ENCODE assay signal across 1 cellular context in the genomic region with DNA sequence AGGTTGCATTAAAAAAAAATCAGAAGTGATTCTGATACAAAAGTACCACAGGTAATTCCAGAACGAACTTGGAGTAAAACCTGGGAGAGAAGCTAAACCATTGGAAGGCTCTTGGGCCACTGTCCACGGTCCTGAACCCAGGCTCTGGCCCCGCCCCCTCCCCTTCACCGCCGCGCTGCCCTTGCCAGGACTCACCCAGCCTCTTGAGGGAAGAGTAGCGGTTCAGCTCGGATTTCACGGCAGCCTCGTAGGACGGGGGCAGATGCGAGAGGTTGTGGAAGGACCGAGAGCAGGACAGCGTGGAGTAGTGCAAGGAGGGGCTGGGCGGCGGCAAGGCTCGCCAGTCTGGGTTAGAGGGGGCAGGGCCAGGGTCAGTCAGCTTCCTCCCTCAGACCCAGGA.
TF ChIP-seq lines count a peak whose summit lies in the region.

No MANE protein-coding gene starts in this region.

TF ChIP-seq in HepG2, 621 proteins besides CTCF, POLR2A, EP300 and RAD21 (continues in another document):
- TF ChIP-seq SSRP1 (CRISPR knock-in tag; IDR thresholded peaks at IDR 0.05) (no peak), HOXD1 (CRISPR knock-in tag; IDR thresholded peaks at IDR 0.05) (0 out of 2 replicates have a peak, but pooled peaks have one; percentile 40), TCF7L2 (IDR thresholded peaks at IDR 0.05; ENCODE audit: low read depth, low read length) (no peak), ZNF225 (CRISPR knock-in tag; IDR thresholded peaks at IDR 0.05) (peak; percentile 46; the same call in 1 of the 2 replicates), HNF4A (CRISPR knock-in tag; IDR thresholded peaks at IDR 0.05) (no peak), ZNF317 (CRISPR knock-in tag; IDR thresholded peaks at IDR 0.05) (no peak), SRSF1 (optimal IDR thresholded peaks at IDR 0.05; ENCODE audit: low read depth, low read length) (no peak), U2AF2 (IDR thresholded peaks at IDR 0.05; ENCODE audit: low read depth, low read length) (no peak), STAG1 (CRISPR knock-in tag; IDR thresholded peaks at IDR 0.05) (no peak), JUND (CRISPR knock-in tag; IDR thresholded peaks at IDR 0.05) (no peak), CBX1 (IDR thresholded peaks at IDR 0.05; ENCODE audit: low read depth) (no peak), ZBTB8A (CRISPR knock-in tag; IDR thresholded peaks at IDR 0.05; ENCODE audit: borderline replicate concordance, low read depth) (no peak), NR3C1 (CRISPR knock-in tag; IDR thresholded peaks at IDR 0.05) (no peak), ARHGAP35 (CRISPR knock-in tag; IDR thresholded peaks at IDR 0.05; ENCODE audit: borderline replicate concordance) (peak; percentile 91; the same call in 1 of the 2 replicates), LCORL (IDR thresholded peaks at IDR 0.05) (no peak), LCORL (CRISPR knock-in tag; IDR thresholded peaks at IDR 0.05) (no peak), FOXK1 (CRISPR knock-in tag; IDR thresholded peaks at IDR 0.05; ENCODE audit: borderline replicate concordance, low read depth) (no peak), HNF4G (IDR thresholded peaks at IDR 0.05; ENCODE audit: borderline replicate concordance, low read depth, low read length) (no peak), HNF4G (CRISPR knock-in tag; IDR thresholded peaks at IDR 0.05; ENCODE audit: borderline replicate concordance, low read depth) (no peak), ZFY (CRISPR knock-in tag; IDR thresholded peaks at IDR 0.05) (no peak), CCAR2 (optimal IDR thresholded peaks at IDR 0.05; ENCODE audit: low read depth, low read length) (no peak), THAP11 (CRISPR knock-in tag; IDR thresholded peaks at IDR 0.05) (peak; percentile 45; the same call in 1 of the 2 replicates), ZNF709 (CRISPR knock-in tag; IDR thresholded peaks at IDR 0.05) (peak; percentile 59; the same call in 1 of the 2 replicates), ZNF282 (IDR thresholded peaks at IDR 0.05; ENCODE audit: partially characterized antibody) (no peak), ZNF781 (CRISPR knock-in tag; IDR thresholded peaks at IDR 0.05; ENCODE audit: borderline replicate concordance, not compliant biosample characterization) (peak; percentile 75), SAP130 (CRISPR knock-in tag; IDR thresholded peaks at IDR 0.05; ENCODE audit: low read depth) (peak; percentile 70), NFYB (CRISPR knock-in tag; IDR thresholded peaks at IDR 0.05) (no peak), MED8 (CRISPR knock-in tag; IDR thresholded peaks at IDR 0.05; ENCODE audit: insufficient replicate concordance) (no peak), REXO4 (CRISPR knock-in tag; IDR thresholded peaks at IDR 0.05; ENCODE audit: borderline replicate concordance) (no peak), ZNF672 (CRISPR knock-in tag; IDR thresholded peaks at IDR 0.05) (no peak), ZFP36 (IDR thresholded peaks at IDR 0.05; ENCODE audit: borderline replicate concordance, low read depth, low read length, partially characterized antibody) (no peak), SP4 (CRISPR knock-in tag; IDR thresholded peaks at IDR 0.05) (peak; percentile 37; the same call in 1 of the 2 replicates), ZNF670 (CRISPR knock-in tag; IDR thresholded peaks at IDR 0.05; ENCODE audit: borderline replicate concordance) (no peak), ZNF326 (CRISPR knock-in tag; IDR thresholded peaks at IDR 0.05; ENCODE audit: borderline replicate concordance) (no peak), ZNF546 (CRISPR knock-in tag; conservative IDR thresholded peaks at IDR 0.05) (no peak), STAT5B (CRISPR knock-in tag; IDR thresholded peaks at IDR 0.05) (no peak), KLF11 (CRISPR knock-in tag; IDR thresholded peaks at IDR 0.05) (peak; percentile 96; the same call in 1 of the 2 replicates), CENPX (CRISPR knock-in tag; IDR thresholded peaks at IDR 0.05) (no peak), CHD4 (IDR thresholded peaks at IDR 0.05; ENCODE audit: borderline replicate concordance, low read length) (no peak)
- TF ChIP-seq, protein P1, sequence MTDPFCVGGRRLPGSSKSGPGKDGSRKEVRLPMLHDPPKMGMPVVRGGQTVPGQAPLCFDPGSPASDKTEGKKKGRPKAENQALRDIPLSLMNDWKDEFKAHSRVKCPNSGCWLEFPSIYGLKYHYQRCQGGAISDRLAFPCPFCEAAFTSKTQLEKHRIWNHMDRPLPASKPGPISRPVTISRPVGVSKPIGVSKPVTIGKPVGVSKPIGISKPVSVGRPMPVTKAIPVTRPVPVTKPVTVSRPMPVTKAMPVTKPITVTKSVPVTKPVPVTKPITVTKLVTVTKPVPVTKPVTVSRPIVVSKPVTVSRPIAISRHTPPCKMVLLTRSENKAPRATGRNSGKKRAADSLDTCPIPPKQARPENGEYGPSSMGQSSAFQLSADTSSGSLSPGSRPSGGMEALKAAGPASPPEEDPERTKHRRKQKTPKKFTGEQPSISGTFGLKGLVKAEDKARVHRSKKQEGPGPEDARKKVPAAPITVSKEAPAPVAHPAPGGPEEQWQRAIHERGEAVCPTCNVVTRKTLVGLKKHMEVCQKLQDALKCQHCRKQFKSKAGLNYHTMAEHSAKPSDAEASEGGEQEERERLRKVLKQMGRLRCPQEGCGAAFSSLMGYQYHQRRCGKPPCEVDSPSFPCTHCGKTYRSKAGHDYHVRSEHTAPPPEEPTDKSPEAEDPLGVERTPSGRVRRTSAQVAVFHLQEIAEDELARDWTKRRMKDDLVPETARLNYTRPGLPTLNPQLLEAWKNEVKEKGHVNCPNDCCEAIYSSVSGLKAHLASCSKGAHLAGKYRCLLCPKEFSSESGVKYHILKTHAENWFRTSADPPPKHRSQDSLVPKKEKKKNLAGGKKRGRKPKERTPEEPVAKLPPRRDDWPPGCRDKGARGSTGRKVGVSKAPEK (CRISPR knock-in tag; IDR thresholded peaks at IDR 0.05; ENCODE audit: borderline replicate concordance) = no peak
- TF ChIP-seq, protein P2, sequence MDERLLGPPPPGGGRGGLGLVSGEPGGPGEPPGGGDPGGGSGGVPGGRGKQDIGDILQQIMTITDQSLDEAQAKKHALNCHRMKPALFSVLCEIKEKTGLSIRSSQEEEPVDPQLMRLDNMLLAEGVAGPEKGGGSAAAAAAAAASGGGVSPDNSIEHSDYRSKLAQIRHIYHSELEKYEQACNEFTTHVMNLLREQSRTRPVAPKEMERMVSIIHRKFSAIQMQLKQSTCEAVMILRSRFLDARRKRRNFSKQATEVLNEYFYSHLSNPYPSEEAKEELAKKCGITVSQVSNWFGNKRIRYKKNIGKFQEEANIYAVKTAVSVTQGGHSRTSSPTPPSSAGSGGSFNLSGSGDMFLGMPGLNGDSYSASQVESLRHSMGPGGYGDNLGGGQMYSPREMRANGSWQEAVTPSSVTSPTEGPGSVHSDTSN (CRISPR knock-in tag; IDR thresholded peaks at IDR 0.05) = no peak
- TF ChIP-seq, protein P3, sequence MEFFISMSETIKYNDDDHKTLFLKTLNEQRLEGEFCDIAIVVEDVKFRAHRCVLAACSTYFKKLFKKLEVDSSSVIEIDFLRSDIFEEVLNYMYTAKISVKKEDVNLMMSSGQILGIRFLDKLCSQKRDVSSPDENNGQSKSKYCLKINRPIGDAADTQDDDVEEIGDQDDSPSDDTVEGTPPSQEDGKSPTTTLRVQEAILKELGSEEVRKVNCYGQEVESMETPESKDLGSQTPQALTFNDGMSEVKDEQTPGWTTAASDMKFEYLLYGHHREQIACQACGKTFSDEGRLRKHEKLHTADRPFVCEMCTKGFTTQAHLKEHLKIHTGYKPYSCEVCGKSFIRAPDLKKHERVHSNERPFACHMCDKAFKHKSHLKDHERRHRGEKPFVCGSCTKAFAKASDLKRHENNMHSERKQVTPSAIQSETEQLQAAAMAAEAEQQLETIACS (CRISPR knock-in tag; IDR thresholded peaks at IDR 0.05) = no peak
- TF ChIP-seq, protein P4, sequence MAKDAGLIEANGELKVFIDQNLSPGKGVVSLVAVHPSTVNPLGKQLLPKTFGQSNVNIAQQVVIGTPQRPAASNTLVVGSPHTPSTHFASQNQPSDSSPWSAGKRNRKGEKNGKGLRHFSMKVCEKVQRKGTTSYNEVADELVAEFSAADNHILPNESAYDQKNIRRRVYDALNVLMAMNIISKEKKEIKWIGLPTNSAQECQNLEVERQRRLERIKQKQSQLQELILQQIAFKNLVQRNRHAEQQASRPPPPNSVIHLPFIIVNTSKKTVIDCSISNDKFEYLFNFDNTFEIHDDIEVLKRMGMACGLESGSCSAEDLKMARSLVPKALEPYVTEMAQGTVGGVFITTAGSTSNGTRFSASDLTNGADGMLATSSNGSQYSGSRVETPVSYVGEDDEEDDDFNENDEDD (CRISPR knock-in tag; IDR thresholded peaks at IDR 0.05; ENCODE audit: borderline replicate concordance) = no peak
- TF ChIP-seq, protein P5, sequence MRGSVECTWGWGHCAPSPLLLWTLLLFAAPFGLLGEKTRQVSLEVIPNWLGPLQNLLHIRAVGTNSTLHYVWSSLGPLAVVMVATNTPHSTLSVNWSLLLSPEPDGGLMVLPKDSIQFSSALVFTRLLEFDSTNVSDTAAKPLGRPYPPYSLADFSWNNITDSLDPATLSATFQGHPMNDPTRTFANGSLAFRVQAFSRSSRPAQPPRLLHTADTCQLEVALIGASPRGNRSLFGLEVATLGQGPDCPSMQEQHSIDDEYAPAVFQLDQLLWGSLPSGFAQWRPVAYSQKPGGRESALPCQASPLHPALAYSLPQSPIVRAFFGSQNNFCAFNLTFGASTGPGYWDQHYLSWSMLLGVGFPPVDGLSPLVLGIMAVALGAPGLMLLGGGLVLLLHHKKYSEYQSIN (CRISPR knock-in tag; IDR thresholded peaks at IDR 0.05; ENCODE audit: borderline replicate concordance) = peak; percentile 77; the same call in 1 of the 2 replicates
- TF ChIP-seq, protein P6, sequence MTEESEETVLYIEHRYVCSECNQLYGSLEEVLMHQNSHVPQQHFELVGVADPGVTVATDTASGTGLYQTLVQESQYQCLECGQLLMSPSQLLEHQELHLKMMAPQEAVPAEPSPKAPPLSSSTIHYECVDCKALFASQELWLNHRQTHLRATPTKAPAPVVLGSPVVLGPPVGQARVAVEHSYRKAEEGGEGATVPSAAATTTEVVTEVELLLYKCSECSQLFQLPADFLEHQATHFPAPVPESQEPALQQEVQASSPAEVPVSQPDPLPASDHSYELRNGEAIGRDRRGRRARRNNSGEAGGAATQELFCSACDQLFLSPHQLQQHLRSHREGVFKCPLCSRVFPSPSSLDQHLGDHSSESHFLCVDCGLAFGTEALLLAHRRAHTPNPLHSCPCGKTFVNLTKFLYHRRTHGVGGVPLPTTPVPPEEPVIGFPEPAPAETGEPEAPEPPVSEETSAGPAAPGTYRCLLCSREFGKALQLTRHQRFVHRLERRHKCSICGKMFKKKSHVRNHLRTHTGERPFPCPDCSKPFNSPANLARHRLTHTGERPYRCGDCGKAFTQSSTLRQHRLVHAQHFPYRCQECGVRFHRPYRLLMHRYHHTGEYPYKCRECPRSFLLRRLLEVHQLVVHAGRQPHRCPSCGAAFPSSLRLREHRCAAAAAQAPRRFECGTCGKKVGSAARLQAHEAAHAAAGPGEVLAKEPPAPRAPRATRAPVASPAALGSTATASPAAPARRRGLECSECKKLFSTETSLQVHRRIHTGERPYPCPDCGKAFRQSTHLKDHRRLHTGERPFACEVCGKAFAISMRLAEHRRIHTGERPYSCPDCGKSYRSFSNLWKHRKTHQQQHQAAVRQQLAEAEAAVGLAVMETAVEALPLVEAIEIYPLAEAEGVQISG (CRISPR knock-in tag; IDR thresholded peaks at IDR 0.05) = peak; percentile 55
- TF ChIP-seq, protein P7, sequence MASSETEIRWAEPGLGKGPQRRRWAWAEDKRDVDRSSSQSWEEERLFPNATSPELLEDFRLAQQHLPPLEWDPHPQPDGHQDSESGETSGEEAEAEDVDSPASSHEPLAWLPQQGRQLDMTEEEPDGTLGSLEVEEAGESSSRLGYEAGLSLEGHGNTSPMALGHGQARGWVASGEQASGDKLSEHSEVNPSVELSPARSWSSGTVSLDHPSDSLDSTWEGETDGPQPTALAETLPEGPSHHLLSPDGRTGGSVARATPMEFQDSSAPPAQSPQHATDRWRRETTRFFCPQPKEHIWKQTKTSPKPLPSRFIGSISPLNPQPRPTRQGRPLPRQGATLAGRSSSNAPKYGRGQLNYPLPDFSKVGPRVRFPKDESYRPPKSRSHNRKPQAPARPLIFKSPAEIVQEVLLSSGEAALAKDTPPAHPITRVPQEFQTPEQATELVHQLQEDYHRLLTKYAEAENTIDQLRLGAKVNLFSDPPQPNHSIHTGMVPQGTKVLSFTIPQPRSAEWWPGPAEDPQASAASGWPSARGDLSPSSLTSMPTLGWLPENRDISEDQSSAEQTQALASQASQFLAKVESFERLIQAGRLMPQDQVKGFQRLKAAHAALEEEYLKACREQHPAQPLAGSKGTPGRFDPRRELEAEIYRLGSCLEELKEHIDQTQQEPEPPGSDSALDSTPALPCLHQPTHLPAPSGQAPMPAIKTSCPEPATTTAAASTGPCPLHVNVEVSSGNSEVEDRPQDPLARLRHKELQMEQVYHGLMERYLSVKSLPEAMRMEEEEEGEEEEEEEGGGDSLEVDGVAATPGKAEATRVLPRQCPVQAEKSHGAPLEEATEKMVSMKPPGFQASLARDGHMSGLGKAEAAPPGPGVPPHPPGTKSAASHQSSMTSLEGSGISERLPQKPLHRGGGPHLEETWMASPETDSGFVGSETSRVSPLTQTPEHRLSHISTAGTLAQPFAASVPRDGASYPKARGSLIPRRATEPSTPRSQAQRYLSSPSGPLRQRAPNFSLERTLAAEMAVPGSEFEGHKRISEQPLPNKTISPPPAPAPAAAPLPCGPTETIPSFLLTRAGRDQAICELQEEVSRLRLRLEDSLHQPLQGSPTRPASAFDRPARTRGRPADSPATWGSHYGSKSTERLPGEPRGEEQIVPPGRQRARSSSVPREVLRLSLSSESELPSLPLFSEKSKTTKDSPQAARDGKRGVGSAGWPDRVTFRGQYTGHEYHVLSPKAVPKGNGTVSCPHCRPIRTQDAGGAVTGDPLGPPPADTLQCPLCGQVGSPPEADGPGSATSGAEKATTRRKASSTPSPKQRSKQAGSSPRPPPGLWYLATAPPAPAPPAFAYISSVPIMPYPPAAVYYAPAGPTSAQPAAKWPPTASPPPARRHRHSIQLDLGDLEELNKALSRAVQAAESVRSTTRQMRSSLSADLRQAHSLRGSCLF (CRISPR knock-in tag; IDR thresholded peaks at IDR 0.05; ENCODE audit: borderline replicate concordance) = no peak
